8 cellular contexts compared by ENCODE assay signal in the genomic region with DNA sequence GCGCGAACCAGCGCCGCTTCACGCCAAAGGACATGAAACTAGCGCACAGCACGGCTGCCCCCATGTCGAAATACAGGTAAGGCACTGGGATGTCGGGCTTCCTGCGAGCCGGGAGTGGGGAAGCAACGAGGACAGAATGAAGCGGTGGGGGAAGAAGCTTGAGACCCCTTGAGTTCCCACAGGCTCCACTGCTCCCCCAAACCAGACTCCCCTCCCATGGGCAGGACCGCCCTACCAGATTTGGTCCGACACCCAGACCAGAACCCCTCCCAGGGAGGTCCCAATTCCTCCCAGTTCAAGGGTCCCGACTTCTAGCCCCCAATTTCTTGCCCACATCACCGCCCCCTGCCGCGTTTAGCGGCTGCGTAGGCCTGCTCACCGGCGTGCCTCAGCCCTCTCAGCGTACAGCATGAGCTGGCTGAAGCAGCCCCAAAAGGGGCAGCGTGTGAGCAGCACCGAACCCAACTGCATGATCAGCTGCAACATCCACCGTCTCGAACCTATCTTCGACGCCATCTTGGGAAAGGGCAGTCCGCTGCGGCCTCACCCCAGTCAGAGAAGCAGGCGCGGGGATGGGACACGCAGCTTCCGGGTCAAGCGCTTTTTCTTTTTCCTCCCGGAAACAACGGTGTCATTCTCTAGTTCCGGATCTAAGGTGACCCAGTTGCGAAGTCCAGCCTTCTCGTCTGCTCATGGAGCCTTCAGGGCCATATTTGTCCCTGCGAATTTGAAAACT. TPM values are rescaled to one million over a fixed set of nuclear protein-coding genes. Genes with fewer than 3 reads are reported as not detected.
DNase-seq lines count a peak whose midpoint lies in the region; ATAC-seq and TF ChIP-seq lines count a peak whose summit lies in the region.

A gene (minus strand): TSS at position 527 of the 736 bp plus-strand sequence. CDS start 11 bp downstream, at position 516.

- POLR2A ChIA-PET in GM10248 (lab: Yijun Ruan, JAX), result no interaction called here

- TF ChIP-seq EP300 in upper lobe of left lung (IDR thresholded peaks at IDR 0.05), result no peak

- H3K4me1 ChIP-seq in left ventricle myocardium inferior (peaks cover 45% of the 10 kb centered on the region), upper lobe of left lung (peaks cover 8 to 22% (median 14%) of the 10 kb centered on the region in 4 donors)

- peak within 1 kb of the TSS; percentile 95 for H3K27ac Mint-ChIP-seq in T-helper 1 cell treated with Interleukin-12 subunit alpha and Interleukin-12 subunit beta and Interleukin-4 antibody, amounts not matched to agents 30 μg/mL and 1 μg/mL, for 36 hours

- DNase-seq in GM10248 (ENCODE audit: extremely low spot score), result peak; percentile 96
- DNase-seq in NCI-H146 treated with DMSO at 0.1 percent for 48 hours (lab: John Stamatoyannopoulos, UW; ENCODE audit: unreplicated experiment), result peak; percentile 80
- peak; percentile 84 for DNase-seq in amniotic stem cell (lab: John Stamatoyannopoulos, UW)
- peak; percentile 90 for DNase-seq in left ventricle myocardium inferior
- peak; percentile 97 for DNase-seq in posterior vena cava (ENCODE audit: low spot score)
- peak; percentile 88 to 92 for DNase-seq in upper lobe of left lung

- H3K27ac ChIP-seq in left ventricle myocardium inferior (replicated peaks) (peak within 1 kb of the TSS; percentile 85), upper lobe of left lung (peak within 1 kb of the TSS; percentile 55 to 85 (median 74))

- ATAC-seq in HG02678 (IDR thresholded peaks at IDR 0.05; ENCODE audit: unreplicated experiment), result peak; percentile 81
- peak; percentile 94 to 97 for ATAC-seq in upper lobe of left lung (ENCODE audit: low FRiP score in 2 of 2)

- no peaks in the 10 kb centered on the region for H3K9me3 Mint-ChIP-seq in T-helper 1 cell treated with Interleukin-12 subunit alpha and Interleukin-12 subunit beta and Interleukin-4 antibody, amounts not matched to agents 30 μg/mL and 1 μg/mL, for 36 hours

- intact Hi-C loops in left ventricle myocardium inferior (cut with micrococcal nuclease) (no loop called here), posterior vena cava (cut with DNase I) (no loop called here)

- H3K36me3 ChIP-seq in left ventricle myocardium inferior (peaks cover 4% of the 10 kb centered on the region), upper lobe of left lung (peaks cover 0 to 18% (median 7%) of the 10 kb centered on the region in 4 donors)

- H3K27me3 ChIP-seq in left ventricle myocardium inferior (ENCODE audit: low read depth) (no peaks in the 10 kb centered on the region), upper lobe of left lung (no peaks in the 10 kb centered on the region)

- H3K36me3 Mint-ChIP-seq in T-helper 1 cell treated with Interleukin-12 subunit alpha and Interleukin-12 subunit beta and Interleukin-4 antibody, amounts not matched to agents 30 μg/mL and 1 μg/mL, for 36 hours (ENCODE audit: low read depth), result peaks cover 6% of the 10 kb centered on the region

- H3K4me3 ChIP-seq in left ventricle myocardium inferior (peak within 1 kb of the TSS; percentile 93), upper lobe of left lung (peak within 1 kb of the TSS; percentile 63 to 85 (median 79))

- TF ChIP-seq POLR2A in upper lobe of left lung (IDR thresholded peaks at IDR 0.05), result peak in 2 of 4 donors; percentile 28 to 57

- CTCF ChIA-PET in GM10248 (lab: Yijun Ruan, JAX), result interaction anchor here (1.2 to 1.3 kb wide), 2 partner anchors 28 to 331 kb away, joined by 3 read pairs; a partner anchor contains a TSS

- peaks cover 14% of the 10 kb centered on the region for H3K4me1 Mint-ChIP-seq in T-helper 1 cell treated with Interleukin-12 subunit alpha and Interleukin-12 subunit beta and Interleukin-4 antibody, amounts not matched to agents 30 μg/mL and 1 μg/mL, for 36 hours (ENCODE audit: low read depth)

- peak within 1 kb of the TSS; percentile 100 for H3K4me3 Mint-ChIP-seq in T-helper 1 cell treated with Interleukin-12 subunit alpha and Interleukin-12 subunit beta and Interleukin-4 antibody, amounts not matched to agents 30 μg/mL and 1 μg/mL, for 36 hours

- H3K9me3 ChIP-seq in left ventricle myocardium inferior (replicated peaks), result no peaks in the 10 kb centered on the region
- no peaks in the 10 kb centered on the region for H3K9me3 ChIP-seq in upper lobe of left lung

- no peak for TF ChIP-seq CTCF in GM10248 (IDR thresholded peaks at IDR 0.05; ENCODE audit: control extremely low read depth, extremely low read depth, low read depth, missing control alignments)
- no peak for TF ChIP-seq CTCF in left ventricle myocardium inferior (IDR thresholded peaks at IDR 0.05; ENCODE audit: borderline replicate concordance)
- no peak for TF ChIP-seq CTCF in upper lobe of left lung (IDR thresholded peaks at IDR 0.05)

- WGBS in upper lobe of left lung, 2 donors, result 0 to 1% methylated on average over 16 to 38 of the region's 43 CpGs

- no peaks in the 10 kb centered on the region for H3K27me3 Mint-ChIP-seq in T-helper 1 cell treated with Interleukin-12 subunit alpha and Interleukin-12 subunit beta and Interleukin-4 antibody, amounts not matched to agents 30 μg/mL and 1 μg/mL, for 36 hours (ENCODE audit: low read depth)

RNA-seq across cellular contexts. Expression of the gene that starts here (rescaled TPM):
- total RNA-seq in left ventricle myocardium inferior (18.3 TPM), posterior vena cava (10 to 100 TPM; 12.9 to 14.8 TPM), upper lobe of left lung (10 to 100 TPM; 10.5 to 36.9 (median 29.1) TPM)

Comparison
In these comparisons a context has a peak if more than half of its experiments do, and no peak if none do; other contexts are left out.
1. Peak in every context shown above with its lines: DNase-seq, ATAC-seq, H3K4me3 ChIP-seq and H3K27ac ChIP-seq.